In genomic region chr16:19354371-19354770, GRCh38 we compare ENCODE assay signal across 20 cellular contexts.
"Had no signal": no experiment of that assay in that cellular context is flagged by ENCODE, and none has a peak within 500 bp of the region (broad histone marks: within the 10 kb centered on the region; RNA-seq: fewer than 3 reads in every experiment).

No MANE protein-coding gene starts in this region.

- H3K9me3 ChIP-seq: esophagus muscularis mucosa, gastrocnemius medialis, heart right ventricle, left ventricle myocardium inferior, lower lobe of right lung, right atrium auricular region had no signal

- H3K27me3 ChIP-seq: esophagus muscularis mucosa, right atrium auricular region had no signal

- H3K4me2 ChIP-seq: smooth muscle cell had no signal

- FAIRE-seq: islet of Langerhans, urothelium cell line had no signal

- H3K4me1 ChIP-seq: esophagus muscularis mucosa, gastrocnemius medialis, heart right ventricle, left ventricle myocardium inferior, lower lobe of right lung, right atrium auricular region had no signal

- H3K4me1 Mint-ChIP-seq: memory B cell had no signal

- H3K27me3 Mint-ChIP-seq: memory B cell, type B pancreatic cell had no signal

- H3K4me3 ChIP-seq: dorsolateral prefrontal cortex, esophagus muscularis mucosa, gastrocnemius medialis, heart right ventricle, left ventricle myocardium inferior, lower lobe of right lung, right atrium auricular region, smooth muscle cell had no signal

- H3K4me3 Mint-ChIP-seq: memory B cell, naive B cell, nephron, type B pancreatic cell had no signal

- H3K27ac ChIP-seq: dorsolateral prefrontal cortex, epithelial cell of prostate, esophagus muscularis mucosa, gastrocnemius medialis, heart right ventricle, left ventricle myocardium inferior, lower lobe of right lung, right atrium auricular region had no signal

- H3K27ac Mint-ChIP-seq: memory B cell, type B pancreatic cell had no signal

- H3K36me3 Mint-ChIP-seq: memory B cell, naive B cell, type B pancreatic cell had no signal

- H3K36me3 ChIP-seq: esophagus muscularis mucosa, gastrocnemius medialis, heart right ventricle, left ventricle myocardium inferior, lower lobe of right lung, right atrium auricular region had no signal

- H3K9me3 Mint-ChIP-seq: memory B cell, naive B cell, nephron, type B pancreatic cell had no signal

- DNase-seq: cortex of kidney; dorsolateral prefrontal cortex; effector CD8-positive, alpha-beta T cell; gastrocnemius medialis; heart right ventricle; hypothalamus; left ventricle myocardium inferior; lower lobe of right lung; naive B cell; stimulated activated CD4-positive, alpha-beta T cell treated with anti-CD3 and anti-CD28 coated beads, Interleukin-2, amount 100 ng/mL, for 48 hours; stimulated activated naive CD4-positive, alpha-beta T cell treated with Interleukin-2 at 50 U/mL for 16 hours had no signal

- ATAC-seq: gastrocnemius medialis, heart right ventricle, lower lobe of right lung had no signal
